8 cellular contexts compared by ENCODE assay signal in genomic region chr3:13648060-13648743, GRCh38.
DNase-seq lines count a peak whose midpoint lies in the region; ATAC-seq, FAIRE-seq and TF ChIP-seq lines count a peak whose summit lies in the region.

No MANE protein-coding gene starts in this region.

- peak; percentile 82 for ATAC-seq in upper lobe of right lung

- H3K4me1 ChIP-seq in ACC112 (ENCODE audit: control insufficient read depth, insufficient read depth, low read length, unreplicated experiment), result peaks cover 8% of the 10 kb centered on the region
- peaks cover 10% of the 10 kb centered on the region for H3K4me1 ChIP-seq in upper lobe of right lung

- DNase-seq in GM12892 (ENCODE audit: insufficient read length) (peak; percentile 85), KG1 (lab: John Stamatoyannopoulos, UW) (peak; percentile 52), SK-N-MC (ENCODE audit: low read depth, low spot score) (peak; percentile 1), head of caudate nucleus (peak; percentile 79 to 96 (median 90)), posterior cingulate gyrus (peak; percentile 80 to 98 (median 90)), upper lobe of right lung (peak; percentile 89)
- DNase-seq in activated naive CD4-positive, alpha-beta T cell treated with anti-CD3 and anti-CD28 coated beads, Interleukin-2, amount 50 U/mL, for 16 hours, result peak; percentile 79

- FAIRE-seq in GM12892 (lab: Jason Lieb, UNC), result peak; percentile 73

- no peak overlapping the region for H2AFZ ChIP-seq in ACC112 (ENCODE audit: low read length, unreplicated experiment)

- peak; percentile 97 for TF ChIP-seq CTCF in upper lobe of right lung (IDR thresholded peaks at IDR 0.05)

- intact Hi-C loops in head of caudate nucleus (cut with DNase I) (loop anchor here (2.0 kb wide), 1 partner anchor 151 kb away; no protein-coding TSS in a partner anchor), posterior cingulate gyrus (cut with DNase I) (loop anchor here (10.0 kb wide), 1 partner anchor 333 kb away; no protein-coding TSS in a partner anchor), upper lobe of right lung (cut with DNase I) (loop anchor here (5.0 kb wide), 1 partner anchor 151 kb away; no protein-coding TSS in a partner anchor)

- H3K4me3 ChIP-seq in ACC112 (ENCODE audit: low read depth, low read length) (peak overlapping the region; percentile 33; the same call in 1 of the 2 replicates), SK-N-MC (no peak overlapping the region), upper lobe of right lung (no peak overlapping the region)

- H3K27me3 ChIP-seq in ACC112 (ENCODE audit: insufficient read depth, low read length), result no peaks in the 10 kb centered on the region
- H3K27me3 ChIP-seq in upper lobe of right lung, result peaks cover 18% of the 10 kb centered on the region

- no peaks in the 10 kb centered on the region for H3K36me3 ChIP-seq in ACC112 (ENCODE audit: insufficient read depth, low read length)
- H3K36me3 ChIP-seq in SK-N-MC (ENCODE audit: insufficient read depth, low read length), result no peaks in the 10 kb centered on the region
- no peaks in the 10 kb centered on the region for H3K36me3 ChIP-seq in upper lobe of right lung

- no peaks in the 10 kb centered on the region for H3K9me3 ChIP-seq in SK-N-MC (ENCODE audit: low read depth, low read length)
- no peaks in the 10 kb centered on the region for H3K9me3 ChIP-seq in upper lobe of right lung

- no peak overlapping the region for H3K9ac ChIP-seq in SK-N-MC (ENCODE audit: insufficient read length)

- no peak for TF ChIP-seq POLR2A in GM12892 (IDR thresholded peaks at IDR 0.05; ENCODE audit: low read depth, low read length)

- H3K27ac ChIP-seq in ACC112 (ENCODE audit: low read depth, low read length), result no peak overlapping the region
- H3K27ac ChIP-seq in SK-N-MC, result no peak overlapping the region
- H3K27ac ChIP-seq in upper lobe of right lung, result no peak overlapping the region

- H3K79me2 ChIP-seq in ACC112 (ENCODE audit: control insufficient read depth, insufficient read depth, low read length, unreplicated experiment), result no peaks in the 10 kb centered on the region

Comparison
In these comparisons a context has a peak if more than half of its experiments do, and no peak if none do; other contexts are left out.
1. DNase-seq: peak in every context shown above with its lines; median percentile 90 in head of caudate nucleus; 90 in posterior cingulate gyrus; 89 in upper lobe of right lung; 85 in GM12892; 79 in activated naive CD4-positive, alpha-beta T cell treated with anti-CD3 and anti-CD28 coated beads, Interleukin-2, amount 50 U/mL, for 16 hours; 52 in KG1; 1 in SK-N-MC.